Comparison of ENCODE assay signal across 8 cellular contexts in genomic region chr11:61871158-61871597, GRCh38. TPM values are rescaled to one million over a fixed set of nuclear protein-coding genes. Genes with fewer than 3 reads are reported as not detected.
DNase-seq lines count a peak whose midpoint lies in the region; ATAC-seq, FAIRE-seq and TF ChIP-seq lines count a peak whose summit lies in the region.

No MANE protein-coding gene starts in this region.

- peak; percentile 91 for ATAC-seq in activated naive CD8-positive, alpha-beta T cell treated with anti-CD3 and anti-CD28 coated beads, Interleukin-2, amount 10 ng/mL, durations not matched to agents 7 days and 5 days (ENCODE audit: low read depth)
- peak; percentile 82 to 91 (median 88) for ATAC-seq in heart right ventricle

- peaks cover 14% of the 10 kb centered on the region; the same call in 1 of the 2 replicates for H3F3A ChIP-seq in GM23248 (ENCODE audit: insufficient read depth)

- H3K9me3 Mint-ChIP-seq in activated naive CD8-positive, alpha-beta T cell treated with anti-CD3 and anti-CD28 coated beads, Interleukin-2, amount 10 ng/mL, durations not matched to agents 7 days and 5 days, result no peaks in the 10 kb centered on the region
- no peaks in the 10 kb centered on the region for H3K9me3 Mint-ChIP-seq in progenitor cell of endocrine pancreas (ENCODE audit: low read depth)

- POLR2A ChIA-PET in activated naive CD8-positive, alpha-beta T cell treated with anti-CD3 and anti-CD28 coated beads, Interleukin-2, amount 10 ng/mL, durations not matched to agents 7 days and 5 days (lab: Charles Lee), result interaction anchor here (1.5 kb wide), 2 partner anchors 73 to 237 kb away, joined by 4 to 7 read pairs; no protein-coding TSS in a partner anchor

- H3K9me3 ChIP-seq in GM23248 (ENCODE audit: low read depth) (no peaks in the 10 kb centered on the region), heart right ventricle (no peaks in the 10 kb centered on the region)

- H2AFZ ChIP-seq in GM23248, result peak overlapping the region; percentile 88

- H3K79me2 ChIP-seq in GM23248 (ENCODE audit: insufficient read depth), result no peaks in the 10 kb centered on the region

- H4K20me1 ChIP-seq in GM23248 (ENCODE audit: insufficient read depth), result no peaks in the 10 kb centered on the region

- H3K9ac ChIP-seq in GM23248, result peak overlapping the region; percentile 60

- no peaks in the 10 kb centered on the region for H3K36me3 Mint-ChIP-seq in activated naive CD8-positive, alpha-beta T cell treated with anti-CD3 and anti-CD28 coated beads, Interleukin-2, amount 10 ng/mL, durations not matched to agents 7 days and 5 days
- no peaks in the 10 kb centered on the region for H3K36me3 Mint-ChIP-seq in progenitor cell of endocrine pancreas (ENCODE audit: insufficient read depth)

- peak overlapping the region; percentile 31; the same call in 1 of the 2 replicates for H3K27ac ChIP-seq in GM23248
- H3K27ac ChIP-seq in heart right ventricle, result peak overlapping the region in 9 of 10 donors; percentile 5 to 72 (median 53)

- H3K4me1 Mint-ChIP-seq in activated naive CD8-positive, alpha-beta T cell treated with anti-CD3 and anti-CD28 coated beads, Interleukin-2, amount 10 ng/mL, durations not matched to agents 7 days and 5 days, result peaks cover 6% of the 10 kb centered on the region
- peaks cover 11% of the 10 kb centered on the region for H3K4me1 Mint-ChIP-seq in progenitor cell of endocrine pancreas (ENCODE audit: low read depth)

- peak overlapping the region; percentile 80 for H3K4me3 Mint-ChIP-seq in activated naive CD8-positive, alpha-beta T cell treated with anti-CD3 and anti-CD28 coated beads, Interleukin-2, amount 10 ng/mL, durations not matched to agents 7 days and 5 days
- H3K4me3 Mint-ChIP-seq in progenitor cell of endocrine pancreas (ENCODE audit: low read depth), result no peak overlapping the region

- TF ChIP-seq POLR2A in NB4 (IDR thresholded peaks at IDR 0.05; ENCODE audit: extremely low read depth, insufficient read length), result no peak

- WGBS in GM23248 (ENCODE audit: low coverage in 1 of 2, low lambda C conversion rate in 2 of 2, missing lambda C conversion rate in 2 of 2), 2 experiments, result 2 to 4% methylated on average over 20 to 22 of the region's 24 CpGs
- 2 to 3% methylated on average over 24 of the region's 24 CpGs for WGBS in heart right ventricle, 2 donors

- H3K4me1 ChIP-seq in GM23248 (ENCODE audit: insufficient read depth), result peaks cover 4% of the 10 kb centered on the region; the same call in 1 of the 2 replicates
- peaks cover 6 to 51% (median 31%) of the 10 kb centered on the region in 9 donors for H3K4me1 ChIP-seq in heart right ventricle

- in situ Hi-C loops in GM23248 (cut with MboI), result no loop called here

- no peaks in the 10 kb centered on the region for H3K27me3 ChIP-seq in GM23248 (replicated peaks; ENCODE audit: insufficient read depth)
- H3K27me3 ChIP-seq in heart right ventricle, result no peaks in the 10 kb centered on the region

- H3K4me3 ChIP-seq in GM23248, result no peak overlapping the region
- no peak overlapping the region for H3K4me3 ChIP-seq in NB4 (ENCODE audit: low read depth, low read length)
- peak overlapping the region in 4 of 10 donors; percentile 10 to 40 (median 25) for H3K4me3 ChIP-seq in heart right ventricle

- H3K27me3 Mint-ChIP-seq in activated naive CD8-positive, alpha-beta T cell treated with anti-CD3 and anti-CD28 coated beads, Interleukin-2, amount 10 ng/mL, durations not matched to agents 7 days and 5 days, result no peaks in the 10 kb centered on the region
- peaks cover 8% of the 10 kb centered on the region for H3K27me3 Mint-ChIP-seq in progenitor cell of endocrine pancreas

- H3K9me2 ChIP-seq in GM23248 (ENCODE audit: insufficient read depth), result no peaks in the 10 kb centered on the region

- H3K36me3 ChIP-seq in GM23248 (ENCODE audit: low read depth) (peaks cover 4% of the 10 kb centered on the region; the same call in 1 of the 2 replicates), heart right ventricle (peaks cover 0 to 24% (median 0%) of the 10 kb centered on the region in 9 donors)

- FAIRE-seq in urothelium cell line (lab: Jason Lieb, UNC), result no peak

- H3K27ac Mint-ChIP-seq in activated naive CD8-positive, alpha-beta T cell treated with anti-CD3 and anti-CD28 coated beads, Interleukin-2, amount 10 ng/mL, durations not matched to agents 7 days and 5 days, result no peak overlapping the region
- H3K27ac Mint-ChIP-seq in progenitor cell of endocrine pancreas, result peak overlapping the region; percentile 69

- DNase-seq in DMS53 (lab: John Stamatoyannopoulos, UW) (peak; percentile 91), GM23248 (peak; percentile 93), NB4 (ENCODE audit: low read depth) (peak; percentile 82), SKM-1 (lab: John Stamatoyannopoulos, UW; ENCODE audit: unreplicated experiment) (peak; percentile 33), heart right ventricle (peak; percentile 79 to 87), progenitor cell of endocrine pancreas (ENCODE audit: low spot score, unreplicated experiment) (peak; percentile 70), urothelium cell line (ENCODE audit: low spot score) (peak; percentile 67)
- DNase-seq in activated naive CD8-positive, alpha-beta T cell treated with anti-CD3 and anti-CD28 coated beads, Interleukin-2, amount 10 ng/mL, durations not matched to agents 7 days and 5 days, result peak; percentile 84

- intact Hi-C loops in heart right ventricle (cut with DNase I), result loop anchor here in 6 of 10 donors (1.0 to 5.0 kb wide), 6 partner anchors 20 to 238 kb away; partner anchors contain the start of gene FADS3 (in 1 of the 6)

- peak overlapping the region; percentile 88 for H3K4me2 ChIP-seq in GM23248 (ENCODE audit: unreplicated experiment)

- peak; percentile 90 for TF ChIP-seq CTCF in NB4 (IDR thresholded peaks at IDR 0.05; ENCODE audit: low read depth, low read length)
- peak; percentile 92 to 98 (median 94) for TF ChIP-seq CTCF in heart right ventricle (IDR thresholded peaks at IDR 0.05)
- TF ChIP-seq CTCF in progenitor cell of endocrine pancreas (IDR thresholded peaks at IDR 0.05; ENCODE audit: unreplicated experiment), result peak; percentile 93

RNA-seq across cellular contexts. Expression of gene FADS3, which starts 20.2 kb away (rescaled TPM):
- total RNA-seq in GM23248 (2014; rRNA removed; shearing (Covaris generic)), result 203 and 272 TPM in 2 replicates
- polyA plus RNA-seq in GM23248 (2016; fragmentation: Nextera tagmentation; extraction: Ambion mirVana) (124 and 135 TPM in 2 replicates), heart right ventricle (100 to 1,000 TPM; 119 to 217 TPM)
- total RNA-seq in activated naive CD8-positive, alpha-beta T cell treated with anti-CD3 and anti-CD28 coated beads, Interleukin-2, amount 10 ng/mL, durations not matched to agents 7 days and 5 days, result 1 to 10 TPM; 4.7 TPM
- total RNA-seq in heart right ventricle (100 to 1,000 TPM in 1 of 10 donors, 10 to 100 TPM in 9; 54.9 to 119 (median 71.1) TPM), progenitor cell of endocrine pancreas (21.2 and 23.7 TPM in 2 replicates)

RNA-seq across cellular contexts. Expression of gene FADS2, which starts 43.1 kb away (rescaled TPM):
- 5.2 and 7.7 TPM in 2 replicates for total RNA-seq in GM23248 (2014; rRNA removed; shearing (Covaris generic))
- polyA plus RNA-seq in GM23248 (2016; fragmentation: Nextera tagmentation; extraction: Ambion mirVana), result 5.5 and 6.3 TPM in 2 replicates
- 100 to 1,000 TPM; 245 to 280 TPM for total RNA-seq in activated naive CD8-positive, alpha-beta T cell treated with anti-CD3 and anti-CD28 coated beads, Interleukin-2, amount 10 ng/mL, durations not matched to agents 7 days and 5 days
- 10 to 100 TPM; 15.1 to 37.0 (median 23.5) TPM for total RNA-seq in heart right ventricle
- 10 to 100 TPM; 12.2 to 31.6 TPM for polyA plus RNA-seq in heart right ventricle
- 399 and 402 TPM in 2 replicates for total RNA-seq in progenitor cell of endocrine pancreas

RNA-seq across cellular contexts. Expression of gene RAB3IL1, which starts 46.2 kb away (rescaled TPM):
- total RNA-seq in GM23248 (2014; rRNA removed; shearing (Covaris generic)), result 6.6 and 7.5 TPM in 2 replicates
- polyA plus RNA-seq in GM23248 (2016; fragmentation: Nextera tagmentation; extraction: Ambion mirVana) (2.8 and 3.3 TPM in 2 replicates), heart right ventricle (1 to 10 TPM; 8.2 to 9.7 TPM)
- total RNA-seq in activated naive CD8-positive, alpha-beta T cell treated with anti-CD3 and anti-CD28 coated beads, Interleukin-2, amount 10 ng/mL, durations not matched to agents 7 days and 5 days, result 1 to 10 TPM in 1 of 2 experiments, under 1 TPM in 1; 0.28 to 1.6 TPM
- total RNA-seq in heart right ventricle (10 to 100 TPM in 3 of 10 donors, 1 to 10 TPM in 7; 3.7 to 11.1 (median 6.6) TPM), progenitor cell of endocrine pancreas (0.53 and 0.67 TPM in 2 replicates)

RNA-seq across cellular contexts. Expression of gene FADS1, which starts 54.4 kb away (rescaled TPM):
- 12.9 and 44.9 TPM in 2 replicates for total RNA-seq in GM23248 (2014; rRNA removed; shearing (Covaris generic))
- polyA plus RNA-seq in GM23248 (2016; fragmentation: Nextera tagmentation; extraction: Ambion mirVana) (19.7 and 21.6 TPM in 2 replicates), heart right ventricle (10 to 100 TPM; 13.8 to 35.2 TPM)
- 10 to 100 TPM; 53.2 to 54.7 TPM for total RNA-seq in activated naive CD8-positive, alpha-beta T cell treated with anti-CD3 and anti-CD28 coated beads, Interleukin-2, amount 10 ng/mL, durations not matched to agents 7 days and 5 days
- total RNA-seq in heart right ventricle (10 to 100 TPM; 16.4 to 37.4 (median 25.4) TPM), progenitor cell of endocrine pancreas (114 and 121 TPM in 2 replicates)

Comparison
In these comparisons a context has a peak if more than half of its experiments do, and no peak if none do; other contexts are left out.
1. DNase-seq: peak in every context shown above with its lines; median percentile 93 in GM23248; 91 in DMS53; 84 in activated naive CD8-positive, alpha-beta T cell treated with anti-CD3 and anti-CD28 coated beads, Interleukin-2, amount 10 ng/mL, durations not matched to agents 7 days and 5 days; 83 in heart right ventricle; 82 in NB4; 70 in progenitor cell of endocrine pancreas; 67 in urothelium cell line; 33 in SKM-1.
2. RNA of gene FADS2, which starts 43.1 kb away (total RNA-seq): 399 to 402 TPM in progenitor cell of endocrine pancreas and 245 to 280 TPM in activated naive CD8-positive, alpha-beta T cell treated with anti-CD3 and anti-CD28 coated beads, Interleukin-2, amount 10 ng/mL, durations not matched to agents 7 days and 5 days; 15.1 to 37.0 TPM in heart right ventricle and 5.2 to 7.7 TPM in GM23248; every median in the first group is over 4 times any median in the second.
3. Peak in every context shown above with its lines, with median percentiles within 50 percentile points of each other: CTCF ChIP-seq.